ENCODE assay signal across 3 cellular contexts in genomic region chr10:123235014-123235413, GRCh38.
TF ChIP-seq lines count a peak whose summit lies in the region.

No MANE protein-coding gene starts in this region.

TF ChIP-seq in HEK293, 187 proteins besides CTCF, POLR2A, EP300 and RAD21:
- peak; percentile 30 for TF ChIP-seq SETDB1 (IDR thresholded peaks at IDR 0.05; ENCODE audit: insufficient read length, low read length)
TF ChIP-seq in HEK293: peak in this region for 1; not testable (repeated sequence) for 186.

TF ChIP-seq in K562, 482 proteins besides CTCF, POLR2A, EP300 and RAD21:
- peak; percentile 57; the same call in 1 of the 2 replicates for TF ChIP-seq TRIM28 (IDR thresholded peaks at IDR 0.05)

TF ChIP-seq in HepG2, 621 proteins besides CTCF, POLR2A, EP300 and RAD21:
- peak; percentile 98 for TF ChIP-seq ZNF160 (CRISPR knock-in tag; IDR thresholded peaks at IDR 0.05)
